In the genomic region with DNA sequence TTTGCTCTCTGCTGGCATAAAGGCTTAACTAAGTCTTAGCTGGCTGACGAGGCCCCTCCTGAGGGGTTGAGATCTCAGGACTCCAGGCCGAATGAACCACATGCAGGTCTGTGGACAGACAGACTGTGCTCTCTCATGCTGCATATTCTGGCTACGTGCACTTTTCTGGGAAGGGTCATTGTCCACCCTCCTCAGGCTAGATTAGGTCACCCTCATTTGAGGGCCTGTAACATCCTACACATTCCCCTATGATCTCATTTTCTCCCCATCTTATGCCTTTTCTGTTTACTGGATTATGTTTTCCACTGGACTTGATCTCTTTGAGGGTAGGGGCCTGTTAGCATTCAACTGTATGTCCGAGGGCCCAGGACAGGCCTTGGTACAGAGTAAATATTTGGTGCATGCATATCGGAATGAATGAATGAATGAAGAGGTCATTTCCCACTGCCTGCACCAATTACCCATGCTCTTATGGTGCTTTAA, we compare ENCODE assay signal across 26 cellular contexts.
"Had no signal": no experiment of that assay in that cellular context is flagged by ENCODE, and none has a peak within 500 bp of the region (broad histone marks: within the 10 kb centered on the region; RNA-seq: fewer than 3 reads in every experiment).

No MANE protein-coding gene starts in this region.

- H3K9me3 Mint-ChIP-seq: activated CD4-positive, alpha-beta memory T cell treated with anti-CD3 and anti-CD28 coated beads for 36 hours; activated CD4-positive, alpha-beta T cell treated with anti-CD3 and anti-CD28 coated beads, Interleukin-2, amount 10 ng/mL, durations not matched to agents 7 days and 5 days; activated naive CD4-positive, alpha-beta T cell treated with anti-CD3 and anti-CD28 coated beads, Interleukin-2, amount 10 ng/mL, durations not matched to agents 7 days and 5 days; activated naive CD8-positive, alpha-beta T cell treated with anti-CD3 and anti-CD28 coated beads for 36 hours; activated T-helper 2 cell treated with anti-CD3 and anti-CD28 coated beads, Interferon-gamma antibody, Interleukin-2, Interleukin-4, amounts not matched to agents 10 μg/mL and 5 μg/mL and 100 μg/mL, durations not matched to agents 14 hours and 24 hours and 36 hours had no signal

- H3K36me3 ChIP-seq: MG63, Peyer's patch, SJSA1 had no signal

- H3K27ac ChIP-seq: Peyer's patch, RWPE1, SJSA1 had no signal

- H3K9me3 ChIP-seq: MG63, Peyer's patch, SJSA1 had no signal

- ATAC-seq: SK-N-SH treated with all-trans-retinoic acid at 6 μM for 48 hours had no signal

- H3K4me3 Mint-ChIP-seq: activated CD4-positive, alpha-beta memory T cell treated with anti-CD3 and anti-CD28 coated beads for 36 hours; activated CD4-positive, alpha-beta T cell treated with anti-CD3 and anti-CD28 coated beads, Interleukin-2, amount 10 ng/mL, durations not matched to agents 7 days and 5 days; activated naive CD4-positive, alpha-beta T cell treated with anti-CD3 and anti-CD28 coated beads, Interleukin-2, amount 10 ng/mL, durations not matched to agents 7 days and 5 days; activated naive CD8-positive, alpha-beta T cell treated with anti-CD3 and anti-CD28 coated beads for 36 hours had no signal

- H3K4me1 Mint-ChIP-seq: activated CD4-positive, alpha-beta T cell treated with anti-CD3 and anti-CD28 coated beads, Interleukin-2, amount 10 ng/mL, durations not matched to agents 7 days and 5 days; activated naive CD4-positive, alpha-beta T cell treated with anti-CD3 and anti-CD28 coated beads, Interleukin-2, amount 10 ng/mL, durations not matched to agents 7 days and 5 days had no signal

- H3K4me3 ChIP-seq: MG63, Peyer's patch, SJSA1 had no signal

- H3K27me3 ChIP-seq: MG63, Peyer's patch, SJSA1 had no signal

- H3K4me1 ChIP-seq: Peyer's patch, SJSA1 had no signal

- H3K27ac Mint-ChIP-seq: activated CD4-positive, alpha-beta memory T cell treated with anti-CD3 and anti-CD28 coated beads for 36 hours; activated CD4-positive, alpha-beta T cell treated with anti-CD3 and anti-CD28 coated beads, Interleukin-2, amount 10 ng/mL, durations not matched to agents 7 days and 5 days; activated naive CD4-positive, alpha-beta T cell treated with anti-CD3 and anti-CD28 coated beads, Interleukin-2, amount 10 ng/mL, durations not matched to agents 7 days and 5 days; activated naive CD8-positive, alpha-beta T cell treated with anti-CD3 and anti-CD28 coated beads for 36 hours; activated T-helper 2 cell treated with anti-CD3 and anti-CD28 coated beads, Interferon-gamma antibody, Interleukin-2, Interleukin-4, amounts not matched to agents 10 μg/mL and 5 μg/mL and 100 μg/mL, durations not matched to agents 14 hours and 24 hours and 36 hours had no signal

- H3K27me3 Mint-ChIP-seq: activated CD4-positive, alpha-beta memory T cell treated with anti-CD3 and anti-CD28 coated beads for 36 hours; activated CD4-positive, alpha-beta T cell treated with anti-CD3 and anti-CD28 coated beads, Interleukin-2, amount 10 ng/mL, durations not matched to agents 7 days and 5 days; activated naive CD4-positive, alpha-beta T cell treated with anti-CD3 and anti-CD28 coated beads, Interleukin-2, amount 10 ng/mL, durations not matched to agents 7 days and 5 days; activated naive CD8-positive, alpha-beta T cell treated with anti-CD3 and anti-CD28 coated beads for 36 hours had no signal

- DNase-seq: activated CD4-positive, alpha-beta memory T cell treated with anti-CD3 and anti-CD28 coated beads for 36 hours; activated CD4-positive, alpha-beta T cell treated with anti-CD3 and anti-CD28 coated beads, Interleukin-2, amount 10 ng/mL, durations not matched to agents 7 days and 5 days; activated CD4-positive, CD25-positive, alpha-beta regulatory T cell treated with anti-CD3 and anti-CD28 coated beads, Interleukin-2, amount 50 U/mL, for 72 hours; activated CD8-positive, alpha-beta memory T cell treated with anti-CD3 and anti-CD28 coated beads for 24 hours; activated gamma-delta T cell treated with Interleukin-2 at 50 U/mL for 16 hours; activated naive CD4-positive, alpha-beta T cell treated with anti-CD3 and anti-CD28 coated beads, Interleukin-2, amount 10 ng/mL, durations not matched to agents 7 days and 5 days; activated naive CD8-positive, alpha-beta T cell treated with anti-CD3 and anti-CD28 coated beads for 36 hours; activated T-cell treated with anti-CD3 and anti-CD28 coated beads for 4 hours; activated T-cell treated with anti-CD3 and anti-CD28 coated beads, Interleukin-2, amount 50 U/mL, for 48 hours; anterior cingulate cortex; MG63; MV-4-11; NCI-H1105; NCI-H1436; NCI-H1694 treated with DMSO at 0.1 percent for 48 hours; NCI-H2029 treated with DMSO at 0.1 percent for 48 hours; NCI-H345; NCI-H510A; NCI-H69; Peyer's patch; Right ventricle myocardium superior; SW 1271 had no signal
